ENCODE assay signal across 3 cellular contexts in the genomic region with DNA sequence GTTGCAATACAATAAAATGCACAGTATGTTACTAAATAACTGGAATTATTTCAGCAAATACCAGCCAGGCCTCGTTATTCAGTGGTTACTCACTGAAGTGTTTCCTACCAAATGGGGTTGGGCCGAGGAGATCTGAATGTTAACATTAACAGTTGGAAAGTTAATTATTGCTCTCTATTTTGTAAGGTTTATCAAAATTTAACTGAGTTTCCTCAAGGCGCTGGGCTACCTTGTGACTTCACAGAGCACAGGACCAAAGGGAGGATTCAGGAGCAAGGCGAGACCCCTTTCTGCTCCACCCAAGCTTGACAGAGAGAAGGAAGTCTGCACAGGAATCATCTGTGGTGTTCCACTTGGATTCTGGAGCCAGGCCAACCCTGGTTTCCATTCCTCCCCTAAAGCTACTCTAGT.
TF ChIP-seq lines count a peak whose summit lies in the region.

No MANE protein-coding gene starts in this region.

TF ChIP-seq in A549, 52 proteins besides CTCF, POLR2A, EP300 and RAD21:
- TF ChIP-seq ZC3H11A (IDR thresholded peaks at IDR 0.05): no peak
- TF ChIP-seq CBX8 (IDR thresholded peaks at IDR 0.05): no peak
- TF ChIP-seq, protein P1, sequence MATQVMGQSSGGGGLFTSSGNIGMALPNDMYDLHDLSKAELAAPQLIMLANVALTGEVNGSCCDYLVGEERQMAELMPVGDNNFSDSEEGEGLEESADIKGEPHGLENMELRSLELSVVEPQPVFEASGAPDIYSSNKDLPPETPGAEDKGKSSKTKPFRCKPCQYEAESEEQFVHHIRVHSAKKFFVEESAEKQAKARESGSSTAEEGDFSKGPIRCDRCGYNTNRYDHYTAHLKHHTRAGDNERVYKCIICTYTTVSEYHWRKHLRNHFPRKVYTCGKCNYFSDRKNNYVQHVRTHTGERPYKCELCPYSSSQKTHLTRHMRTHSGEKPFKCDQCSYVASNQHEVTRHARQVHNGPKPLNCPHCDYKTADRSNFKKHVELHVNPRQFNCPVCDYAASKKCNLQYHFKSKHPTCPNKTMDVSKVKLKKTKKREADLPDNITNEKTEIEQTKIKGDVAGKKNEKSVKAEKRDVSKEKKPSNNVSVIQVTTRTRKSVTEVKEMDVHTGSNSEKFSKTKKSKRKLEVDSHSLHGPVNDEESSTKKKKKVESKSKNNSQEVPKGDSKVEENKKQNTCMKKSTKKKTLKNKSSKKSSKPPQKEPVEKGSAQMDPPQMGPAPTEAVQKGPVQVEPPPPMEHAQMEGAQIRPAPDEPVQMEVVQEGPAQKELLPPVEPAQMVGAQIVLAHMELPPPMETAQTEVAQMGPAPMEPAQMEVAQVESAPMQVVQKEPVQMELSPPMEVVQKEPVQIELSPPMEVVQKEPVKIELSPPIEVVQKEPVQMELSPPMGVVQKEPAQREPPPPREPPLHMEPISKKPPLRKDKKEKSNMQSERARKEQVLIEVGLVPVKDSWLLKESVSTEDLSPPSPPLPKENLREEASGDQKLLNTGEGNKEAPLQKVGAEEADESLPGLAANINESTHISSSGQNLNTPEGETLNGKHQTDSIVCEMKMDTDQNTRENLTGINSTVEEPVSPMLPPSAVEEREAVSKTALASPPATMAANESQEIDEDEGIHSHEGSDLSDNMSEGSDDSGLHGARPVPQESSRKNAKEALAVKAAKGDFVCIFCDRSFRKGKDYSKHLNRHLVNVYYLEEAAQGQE (IDR thresholded peaks at IDR 0.05): no peak
- TF ChIP-seq RCOR1 (IDR thresholded peaks at IDR 0.05; ENCODE audit: low read depth, low read length): no peak
- no peak for TF ChIP-seq GATA3 (IDR thresholded peaks at IDR 0.05; ENCODE audit: borderline replicate concordance)
- no peak for TF ChIP-seq NR3C1 (IDR thresholded peaks at IDR 0.05)
- TF ChIP-seq JUN (IDR thresholded peaks at IDR 0.05): no peak

TF ChIP-seq in IMR-90, 13 proteins besides CTCF, POLR2A, EP300 and RAD21:
- TF ChIP-seq ELK1 (IDR thresholded peaks at IDR 0.05; ENCODE audit: borderline replicate concordance, low read depth, low read length): no peak
- no peak for TF ChIP-seq MAZ (IDR thresholded peaks at IDR 0.05; ENCODE audit: borderline replicate concordance, low read depth, low read length)
- TF ChIP-seq CEBPB (IDR thresholded peaks at IDR 0.05; ENCODE audit: low read depth, low read length): no peak
- TF ChIP-seq FOS (IDR thresholded peaks at IDR 0.05; ENCODE audit: low read depth, low read length): no peak
- TF ChIP-seq, protein P2, sequence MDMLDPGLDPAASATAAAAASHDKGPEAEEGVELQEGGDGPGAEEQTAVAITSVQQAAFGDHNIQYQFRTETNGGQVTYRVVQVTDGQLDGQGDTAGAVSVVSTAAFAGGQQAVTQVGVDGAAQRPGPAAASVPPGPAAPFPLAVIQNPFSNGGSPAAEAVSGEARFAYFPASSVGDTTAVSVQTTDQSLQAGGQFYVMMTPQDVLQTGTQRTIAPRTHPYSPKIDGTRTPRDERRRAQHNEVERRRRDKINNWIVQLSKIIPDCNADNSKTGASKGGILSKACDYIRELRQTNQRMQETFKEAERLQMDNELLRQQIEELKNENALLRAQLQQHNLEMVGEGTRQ (IDR thresholded peaks at IDR 0.05; ENCODE audit: low read depth, low read length): no peak
- no peak for TF ChIP-seq NFE2L2 (IDR thresholded peaks at IDR 0.05; ENCODE audit: low read depth, low read length)
- no peak for TF ChIP-seq RFX5 (IDR thresholded peaks at IDR 0.05; ENCODE audit: low read depth, low read length)
- no peak for TF ChIP-seq RCOR1 (IDR thresholded peaks at IDR 0.05; ENCODE audit: insufficient replicate concordance, low read length)
- no peak for TF ChIP-seq MAFK (IDR thresholded peaks at IDR 0.05; ENCODE audit: low read depth, low read length)
- no peak for TF ChIP-seq CHD1 (IDR thresholded peaks at IDR 0.05; ENCODE audit: low read depth, low read length)
- no peak for TF ChIP-seq SMC3 (IDR thresholded peaks at IDR 0.05; ENCODE audit: low read depth, low read length)
- TF ChIP-seq MXI1 (IDR thresholded peaks at IDR 0.05; ENCODE audit: borderline replicate concordance, low read depth, low read length): no peak
- TF ChIP-seq BHLHE40 (IDR thresholded peaks at IDR 0.05; ENCODE audit: low read depth, low read length): no peak

TF ChIP-seq in endothelial cell of umbilical vein, 7 proteins besides CTCF, POLR2A, EP300 and RAD21:
- no peak for TF ChIP-seq MYC (IDR thresholded peaks at IDR 0.05; ENCODE audit: low read depth, low read length)
- peak; percentile 4 for TF ChIP-seq FOS (IDR thresholded peaks at IDR 0.05; ENCODE audit: borderline replicate concordance, insufficient read depth, low read length)
